ENCODE assay signal across 1 cellular context in the genomic region with DNA sequence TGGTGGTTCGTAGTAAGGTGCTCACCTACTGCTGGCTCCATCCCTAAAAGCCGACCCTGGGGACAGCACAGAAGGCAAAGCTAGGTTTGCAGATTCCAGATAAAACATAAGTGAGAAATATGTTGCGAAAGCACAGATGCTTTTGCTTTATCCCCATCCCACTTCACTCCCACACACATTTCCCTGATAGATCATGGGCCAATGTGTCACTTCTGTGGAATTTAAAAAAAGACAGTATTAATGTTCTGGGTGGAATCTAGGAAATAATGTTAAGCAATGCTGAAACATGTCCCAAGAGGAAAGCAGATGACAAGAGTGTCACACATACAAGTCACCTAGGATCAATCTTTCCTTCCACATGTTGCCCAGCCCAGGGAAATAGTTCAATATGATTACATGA.
TF ChIP-seq lines count a peak whose summit lies in the region.

No MANE protein-coding gene starts in this region.

TF ChIP-seq in IMR-90, 13 proteins besides CTCF, POLR2A, EP300 and RAD21 (continued from another document):
- TF ChIP-seq, protein P1, sequence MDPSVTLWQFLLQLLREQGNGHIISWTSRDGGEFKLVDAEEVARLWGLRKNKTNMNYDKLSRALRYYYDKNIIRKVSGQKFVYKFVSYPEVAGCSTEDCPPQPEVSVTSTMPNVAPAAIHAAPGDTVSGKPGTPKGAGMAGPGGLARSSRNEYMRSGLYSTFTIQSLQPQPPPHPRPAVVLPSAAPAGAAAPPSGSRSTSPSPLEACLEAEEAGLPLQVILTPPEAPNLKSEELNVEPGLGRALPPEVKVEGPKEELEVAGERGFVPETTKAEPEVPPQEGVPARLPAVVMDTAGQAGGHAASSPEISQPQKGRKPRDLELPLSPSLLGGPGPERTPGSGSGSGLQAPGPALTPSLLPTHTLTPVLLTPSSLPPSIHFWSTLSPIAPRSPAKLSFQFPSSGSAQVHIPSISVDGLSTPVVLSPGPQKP (IDR thresholded peaks at IDR 0.05; ENCODE audit: borderline replicate concordance, low read depth, low read length): no peak
- no peak for TF ChIP-seq FOS (IDR thresholded peaks at IDR 0.05; ENCODE audit: low read depth, low read length)
